Comparison of ENCODE assay signal across 2 cellular contexts in the genomic region with DNA sequence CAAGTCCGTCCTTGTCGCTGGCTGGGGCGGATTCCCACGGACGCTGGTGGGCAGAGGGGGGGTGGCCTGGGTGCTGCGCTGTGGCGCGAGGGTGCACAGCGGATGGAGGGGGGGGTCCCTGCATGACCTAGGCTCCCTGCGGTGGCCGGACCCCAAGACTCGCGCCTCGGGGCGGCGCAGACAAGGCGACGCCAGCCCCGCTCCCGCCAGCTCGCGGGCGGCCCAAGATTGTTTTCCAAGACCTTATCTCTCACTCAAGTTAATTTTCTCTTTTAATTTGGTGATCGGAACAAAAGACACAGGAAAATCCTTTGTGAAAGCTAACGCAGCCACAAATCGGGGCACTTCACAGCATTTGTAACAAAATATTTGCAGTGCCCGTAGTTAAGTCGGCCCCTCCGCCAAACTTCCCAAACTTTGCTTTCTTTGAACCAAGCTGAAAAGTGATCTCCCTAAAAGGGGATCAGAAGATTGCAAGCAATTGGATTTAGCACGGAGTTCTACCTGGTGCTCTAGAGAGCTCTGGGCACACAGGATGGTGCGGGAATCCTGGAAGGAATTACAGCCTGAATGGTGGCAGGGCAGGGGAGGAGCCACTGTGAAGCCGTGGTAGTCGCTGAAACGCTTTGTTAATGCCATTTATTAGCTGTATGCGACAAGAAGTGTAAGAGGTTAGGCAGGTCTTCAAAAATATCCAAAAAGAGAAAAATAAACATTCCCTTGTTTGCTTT.
TF ChIP-seq lines count a peak whose summit lies in the region.

No MANE protein-coding gene starts in this region.

TF ChIP-seq in HCT116, 20 proteins besides CTCF, POLR2A, EP300 and RAD21 (continued from another document):
- TF ChIP-seq, protein P1, sequence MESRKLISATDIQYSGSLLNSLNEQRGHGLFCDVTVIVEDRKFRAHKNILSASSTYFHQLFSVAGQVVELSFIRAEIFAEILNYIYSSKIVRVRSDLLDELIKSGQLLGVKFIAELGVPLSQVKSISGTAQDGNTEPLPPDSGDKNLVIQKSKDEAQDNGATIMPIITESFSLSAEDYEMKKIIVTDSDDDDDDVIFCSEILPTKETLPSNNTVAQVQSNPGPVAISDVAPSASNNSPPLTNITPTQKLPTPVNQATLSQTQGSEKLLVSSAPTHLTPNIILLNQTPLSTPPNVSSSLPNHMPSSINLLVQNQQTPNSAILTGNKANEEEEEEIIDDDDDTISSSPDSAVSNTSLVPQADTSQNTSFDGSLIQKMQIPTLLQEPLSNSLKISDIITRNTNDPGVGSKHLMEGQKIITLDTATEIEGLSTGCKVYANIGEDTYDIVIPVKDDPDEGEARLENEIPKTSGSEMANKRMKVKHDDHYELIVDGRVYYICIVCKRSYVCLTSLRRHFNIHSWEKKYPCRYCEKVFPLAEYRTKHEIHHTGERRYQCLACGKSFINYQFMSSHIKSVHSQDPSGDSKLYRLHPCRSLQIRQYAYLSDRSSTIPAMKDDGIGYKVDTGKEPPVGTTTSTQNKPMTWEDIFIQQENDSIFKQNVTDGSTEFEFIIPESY (IDR thresholded peaks at IDR 0.05; ENCODE audit: extremely low read depth, insufficient replicate concordance, low read length), result no peak
- TF ChIP-seq YY1 (IDR thresholded peaks at IDR 0.05; ENCODE audit: extremely low read depth, insufficient replicate concordance, low read depth, low read length) (no peak), CEBPB (IDR thresholded peaks at IDR 0.05; ENCODE audit: low read depth) (no peak), ZFX (IDR thresholded peaks at IDR 0.05) (no peak), JUND (IDR thresholded peaks at IDR 0.05) (no peak), TCF7L2 (IDR thresholded peaks at IDR 0.05; ENCODE audit: borderline replicate concordance, extremely low read depth, insufficient read depth, insufficient read length) (no peak), ELF1 (IDR thresholded peaks at IDR 0.05; ENCODE audit: borderline replicate concordance, low read depth) (no peak), EZH2phosphoT487 (IDR thresholded peaks at IDR 0.05; ENCODE audit: borderline replicate concordance) (no peak), EGR1 (IDR thresholded peaks at IDR 0.05; ENCODE audit: low read depth) (no peak), ZNF274 (IDR thresholded peaks at IDR 0.05; ENCODE audit: low read depth, low read length) (no peak), SP1 (IDR thresholded peaks at IDR 0.05; ENCODE audit: low read depth) (no peak)
- TF ChIP-seq, protein P2, sequence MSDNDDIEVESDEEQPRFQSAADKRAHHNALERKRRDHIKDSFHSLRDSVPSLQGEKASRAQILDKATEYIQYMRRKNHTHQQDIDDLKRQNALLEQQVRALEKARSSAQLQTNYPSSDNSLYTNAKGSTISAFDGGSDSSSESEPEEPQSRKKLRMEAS (IDR thresholded peaks at IDR 0.05), result no peak
- TF ChIP-seq, protein P3, sequence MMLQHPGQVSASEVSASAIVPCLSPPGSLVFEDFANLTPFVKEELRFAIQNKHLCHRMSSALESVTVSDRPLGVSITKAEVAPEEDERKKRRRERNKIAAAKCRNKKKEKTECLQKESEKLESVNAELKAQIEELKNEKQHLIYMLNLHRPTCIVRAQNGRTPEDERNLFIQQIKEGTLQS (IDR thresholded peaks at IDR 0.05), result no peak

TF ChIP-seq in SK-N-SH, 30 proteins besides CTCF, POLR2A, EP300 and RAD21 (continued from another document):
- TF ChIP-seq RXRA (IDR thresholded peaks at IDR 0.05; ENCODE audit: borderline replicate concordance, low read depth) (0 out of 2 replicates have a peak, but pooled peaks have one; percentile 5), JUND (IDR thresholded peaks at IDR 0.05) (no peak), POLR2AphosphoS5 (IDR thresholded peaks at IDR 0.05; ENCODE audit: low read depth, low read length) (peak; percentile 34; the same call in 1 of the 2 replicates)
